13 cellular contexts compared by ENCODE assay signal in the genomic region with DNA sequence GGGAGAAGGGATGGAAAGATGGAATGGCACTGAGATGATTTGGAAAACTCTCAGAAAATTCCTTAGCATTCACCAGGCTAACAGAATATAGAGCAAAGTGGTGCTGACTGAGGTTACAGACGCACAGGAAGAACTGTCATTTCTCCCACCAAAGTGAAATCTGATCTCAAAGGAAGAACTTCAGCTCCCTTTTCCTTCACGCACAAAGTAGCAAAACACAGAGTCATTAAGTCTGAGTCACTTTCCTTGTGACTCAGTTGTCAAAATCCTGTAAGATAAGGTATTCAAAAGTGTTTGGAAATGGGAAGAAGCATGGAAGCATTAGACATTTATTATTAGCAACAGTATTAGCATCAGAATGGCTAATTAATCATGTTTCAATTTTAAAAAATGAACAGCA. TPM values are rescaled to one million over a fixed set of nuclear protein-coding genes. Genes with fewer than 3 reads are reported as not detected.
DNase-seq lines count a peak whose midpoint lies in the region; ATAC-seq, FAIRE-seq and TF ChIP-seq lines count a peak whose summit lies in the region.
"Had no signal": no experiment of that assay in that cellular context is flagged by ENCODE, and none has a peak within 500 bp of the region (broad histone marks: within the 10 kb centered on the region; RNA-seq: fewer than 3 reads in every experiment).

No MANE protein-coding gene starts in this region.

- H3K36me3 ChIP-seq in endothelial cell of umbilical vein (ENCODE audit: control insufficient read depth in 2 of 2, extremely low read depth in 1 of 2, insufficient read depth in 2 of 2, low read length in 2 of 2) (no peaks in the 10 kb centered on the region), MM.1S (replicated peaks; ENCODE audit: insufficient read depth, low read length) (no peaks in the 10 kb centered on the region)

- CTCF ChIA-PET in endothelial cell of umbilical vein (lab: Charles Lee): interaction anchor here (1.0 to 2.3 kb wide), 9 partner anchors 12 to 128 kb away, joined by 3 to 9 read pairs (median 4); partner anchors contain the start of gene MPDZ

- DNase-seq in COLO829 (ENCODE audit: low spot score) (peak; percentile 32), NCI-H460 (ENCODE audit: extremely low read depth, low read depth) (peak; percentile 70), endothelial cell of umbilical vein (ENCODE audit: low read depth, low spot score) (peak; percentile 97), nephron progenitor cell (no peak), NCI-H524 treated with DMSO at 0.1 percent for 48 hours (lab: John Stamatoyannopoulos, UW) (no peak), DMS79 treated with DMSO at 0.1 percent for 48 hours (lab: John Stamatoyannopoulos, UW) (no peak), MM.1S (no peak)
- DNase-seq: activated gamma-delta T cell treated with Interleukin-2 at 50 U/mL for 16 hours, NCI-H774 had no signal

- peak overlapping the region in 1 of 3 experiments; percentile 48 for H3K4me3 ChIP-seq in endothelial cell of umbilical vein (replicated peaks in 1 of 3; ENCODE audit: insufficient read depth in 1 of 3, low read depth in 1 of 3, low read length in 3 of 3)
- no peak overlapping the region for H3K4me3 ChIP-seq in MM.1S (ENCODE audit: low read length)

- no peak overlapping the region for H3K4me3 Mint-ChIP-seq in nephron progenitor cell
- H3K4me3 Mint-ChIP-seq: neural crest cell had no signal

- H4K20me1 ChIP-seq in endothelial cell of umbilical vein (replicated peaks; ENCODE audit: control insufficient read depth, extremely low read depth, insufficient read depth, low read length) (no peaks in the 10 kb centered on the region), MM.1S (ENCODE audit: insufficient read depth, low read length) (no peaks in the 10 kb centered on the region)

- peaks cover 67% of the 10 kb centered on the region for H3K4me1 Mint-ChIP-seq in nephron progenitor cell

- H3K9ac ChIP-seq in endothelial cell of umbilical vein (replicated peaks; ENCODE audit: extremely low read depth, insufficient read depth, low read length) (peak overlapping the region; percentile 87), MM.1S (ENCODE audit: low read length) (no peak overlapping the region)

- H3K36me3 Mint-ChIP-seq in nephron progenitor cell (ENCODE audit: low read depth): peaks cover 18% of the 10 kb centered on the region

- intact Hi-C loops in endothelial cell of umbilical vein (cut with micrococcal nuclease): loop anchor here (1.0 to 5.0 kb wide), 4 partner anchors 11 to 453 kb away; no protein-coding TSS in a partner anchor

- H3K79me2 ChIP-seq in endothelial cell of umbilical vein (ENCODE audit: control insufficient read depth, insufficient read depth, low read length) (peaks cover 66% of the 10 kb centered on the region), MM.1S (ENCODE audit: low read length) (no peaks in the 10 kb centered on the region)

- FAIRE-seq in endothelial cell of umbilical vein (lab: Jason Lieb, UNC): peak; percentile 90
- FAIRE-seq: frontal cortex had no signal

- TF ChIP-seq CTCF in endothelial cell of umbilical vein (IDR thresholded peaks at IDR 0.05; ENCODE audit: extremely low read depth in 1 of 2, insufficient read depth in 1 of 2, low read depth in 1 of 2, low read length in 2 of 2) (no peak), nephron progenitor cell (IDR thresholded peaks at IDR 0.05) (no peak), MM.1S (IDR thresholded peaks at IDR 0.05; ENCODE audit: low read length) (no peak)

- H3K4me1 ChIP-seq in endothelial cell of umbilical vein (ENCODE audit: control insufficient read depth, extremely low read depth, insufficient read depth, low read length) (peaks cover 62% of the 10 kb centered on the region), MM.1S (ENCODE audit: low read length) (no peaks in the 10 kb centered on the region)

- H3F3A ChIP-seq in MM.1S (ENCODE audit: insufficient read depth, low read length): no peaks in the 10 kb centered on the region

- H2AFZ ChIP-seq in endothelial cell of umbilical vein (ENCODE audit: low read depth, low read length) (no peak overlapping the region), MM.1S (ENCODE audit: low read length) (no peak overlapping the region)

- TF ChIP-seq POLR2A in endothelial cell of umbilical vein (IDR thresholded peaks at IDR 0.05; ENCODE audit: low read depth, low read length): peak; percentile 69

- no peaks in the 10 kb centered on the region for H3K27me3 Mint-ChIP-seq in nephron progenitor cell (ENCODE audit: low read depth, poor library complexity)

- H3K27ac ChIP-seq in endothelial cell of umbilical vein (ENCODE audit: insufficient read depth, low read depth, low read length) (peak overlapping the region; percentile 88), MM.1S (ENCODE audit: low read length) (no peak overlapping the region)
- H3K27ac ChIP-seq: VCaP had no signal

- H3K27me3 ChIP-seq in endothelial cell of umbilical vein (ENCODE audit: control insufficient read depth in 2 of 2, insufficient read depth in 2 of 2, low read length in 2 of 2): no peaks in the 10 kb centered on the region
- H3K27me3 ChIP-seq in MM.1S (replicated peaks; ENCODE audit: insufficient read depth, low read length): no peaks in the 10 kb centered on the region

- H3K9me3 ChIP-seq in endothelial cell of umbilical vein (replicated peaks; ENCODE audit: control insufficient read depth, insufficient read depth, low read length): no peaks in the 10 kb centered on the region
- no peaks in the 10 kb centered on the region for H3K9me3 ChIP-seq in MM.1S (replicated peaks; ENCODE audit: insufficient read depth, low read length)

- no TSS peak for BruUV-seq in endothelial cell of umbilical vein (replicated peaks; lab: Mats Ljungman, UMichigan)

- no peaks in the 10 kb centered on the region for H3K9me1 ChIP-seq in endothelial cell of umbilical vein (replicated peaks; ENCODE audit: control insufficient read depth, extremely low read depth, insufficient read depth, low read length)

- no peaks in the 10 kb centered on the region for H3K9me2 ChIP-seq in MM.1S (replicated peaks; ENCODE audit: insufficient read depth, low read length)

- H3K4me2 ChIP-seq in endothelial cell of umbilical vein (ENCODE audit: insufficient read depth, low read length) (peak overlapping the region; percentile 87), MM.1S (ENCODE audit: low read depth, low read length) (no peak overlapping the region)

- POLR2A ChIA-PET in endothelial cell of umbilical vein (lab: Charles Lee): no interaction called here

- H3K9me3 Mint-ChIP-seq in nephron progenitor cell: no peaks in the 10 kb centered on the region
- H3K9me3 Mint-ChIP-seq: neural crest cell had no signal

- H3K27ac Mint-ChIP-seq in nephron progenitor cell: peak overlapping the region; percentile 68

- dilution Hi-C loops in endothelial cell of umbilical vein (cut with MboI; ENCODE audit: extremely low pct_ligation_motif_present, low sequenced_read_pairs): no loop called here

- no peak for ATAC-seq in GM21529 (IDR thresholded peaks at IDR 0.05; ENCODE audit: unreplicated experiment)

TF ChIP-seq in endothelial cell of umbilical vein, 7 proteins besides CTCF, POLR2A, EP300 and RAD21:
- peak; percentile 74 for TF ChIP-seq GATA2 (IDR thresholded peaks at IDR 0.05; ENCODE audit: insufficient read depth, insufficient read length, low read depth, low read length)
- TF ChIP-seq MYC (IDR thresholded peaks at IDR 0.05; ENCODE audit: low read depth, low read length): no peak
- TF ChIP-seq JUN (IDR thresholded peaks at IDR 0.05; ENCODE audit: borderline replicate concordance, insufficient read depth, insufficient read length, low read depth): peak; percentile 99
- TF ChIP-seq FOS (IDR thresholded peaks at IDR 0.05; ENCODE audit: borderline replicate concordance, insufficient read depth, low read length): peak; percentile 98
- TF ChIP-seq POLR2AphosphoS5 (IDR thresholded peaks at IDR 0.05; ENCODE audit: insufficient read depth, low read depth, low read length): peak; percentile 88
- TF ChIP-seq MAX (IDR thresholded peaks at IDR 0.05; ENCODE audit: insufficient read depth, insufficient read length): no peak

RNA-seq across cellular contexts. Expression of gene MPDZ, which starts 11.7 kb away (rescaled TPM):
- total RNA-seq in NCI-H460 (2014; rRNA removed; shearing (Covaris generic)): 13.8 and 14.3 TPM in 2 replicates
- 31.1 and 34.7 TPM in 2 replicates for polyA plus RNA-seq in NCI-H460 (2014; cell fraction: nucleus; rRNA removed)
- total RNA-seq in endothelial cell of umbilical vein: 52.3 and 54.4 TPM in 2 replicates
- 17.7 and 22.3 TPM in 2 replicates for polyA plus RNA-seq in endothelial cell of umbilical vein
- polyA plus RNA-seq in endothelial cell of umbilical vein (2011; cell fraction: cytosol; rRNA removed): 23.1 and 25.7 TPM in 2 replicates
- 135 and 149 TPM in 2 replicates for polyA plus RNA-seq in endothelial cell of umbilical vein (2011; cell fraction: nucleus; rRNA removed)
- polyA plus RNA-seq in endothelial cell of umbilical vein (2012): 34.7 and 37.6 TPM in 2 replicates
- polyA minus RNA-seq in endothelial cell of umbilical vein: 72.1 and 74.4 TPM in 2 replicates
- polyA minus RNA-seq in endothelial cell of umbilical vein (2011; cell fraction: cytosol; rRNA and poly(A)+ RNA removed): 2.4 TPM
- polyA minus RNA-seq in endothelial cell of umbilical vein (2011; cell fraction: nucleus; rRNA and poly(A)+ RNA removed): 108 and 134 TPM in 2 replicates

Comparison
In these comparisons a context has a peak if more than half of its experiments do, and no peak if none do; other contexts are left out.
1. DNase-seq: peak in COLO829 (single experiment), NCI-H460 (single experiment) and endothelial cell of umbilical vein (single experiment); none in nephron progenitor cell (single experiment), NCI-H524 treated with DMSO at 0.1 percent for 48 hours (single experiment), DMS79 treated with DMSO at 0.1 percent for 48 hours (single experiment) and MM.1S (single experiment).